ENCODE assay signal across 1 cellular context in genomic region chr12:117064596-117064995, GRCh38.
TF ChIP-seq lines count a peak whose summit lies in the region.

No MANE protein-coding gene starts in this region.

TF ChIP-seq in H1, 55 proteins besides CTCF, POLR2A, EP300 and RAD21:
- no peak for TF ChIP-seq SUZ12 (IDR thresholded peaks at IDR 0.05; ENCODE audit: low read length)
TF ChIP-seq in H1: peak in this region for 0.
